10 cellular contexts compared by ENCODE assay signal in the genomic region with DNA sequence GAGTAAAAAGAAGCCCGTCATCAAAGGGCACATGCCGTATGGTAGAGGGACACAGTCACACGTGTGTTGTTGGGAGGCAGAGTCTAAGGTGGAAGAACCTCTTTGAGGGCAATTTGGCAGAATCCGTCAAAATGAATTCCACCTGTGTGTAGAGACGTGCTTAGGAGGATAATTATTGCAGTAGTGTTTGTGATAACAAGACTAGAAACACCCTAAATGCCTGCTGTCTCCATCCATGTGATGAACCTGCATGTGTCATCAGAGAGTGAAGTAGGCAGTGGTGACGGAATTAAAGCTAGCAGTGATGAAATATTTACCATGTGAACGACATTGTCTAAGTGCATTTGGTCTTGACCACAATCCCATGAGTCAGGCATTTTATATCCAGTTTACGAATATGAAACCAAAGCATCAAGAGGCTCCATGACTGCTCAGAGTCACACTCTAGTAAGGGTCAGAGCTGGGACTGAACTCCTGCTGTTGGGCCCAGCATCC.
A peak's percentile ranks its signal among the peaks of the same experiment; 100 is the strongest.
DNase-seq lines count a peak whose midpoint lies in the region; ATAC-seq and TF ChIP-seq lines count a peak whose summit lies in the region.
"Had no signal": no experiment of that assay in that cellular context is flagged by ENCODE, and none has a peak within 500 bp of the region (broad histone marks: within the 10 kb centered on the region; RNA-seq: fewer than 3 reads in every experiment).

No MANE protein-coding gene starts in this region.

- H3K4me1 ChIP-seq in RWPE2 (ENCODE audit: insufficient read depth, poor library complexity, severe bottlenecking), result peaks cover 3% of the 10 kb centered on the region

- no peak overlapping the region for H3K4me3 Mint-ChIP-seq in activated naive CD8-positive, alpha-beta T cell treated with anti-CD3 and anti-CD28 coated beads, Interleukin-2, amount 50 U/mL, for 24 hours
- no peak overlapping the region for H3K4me3 Mint-ChIP-seq in activated naive CD8-positive, alpha-beta T cell treated with anti-CD3 and anti-CD28 coated beads for 36 hours
- no peak overlapping the region for H3K4me3 Mint-ChIP-seq in nephron progenitor cell
- H3K4me3 Mint-ChIP-seq: activated naive CD8-positive, alpha-beta T cell treated with anti-CD3 and anti-CD28 coated beads, Interleukin-2, amount 10 ng/mL, durations not matched to agents 7 days and 5 days had no signal

- no peaks in the 10 kb centered on the region for H3K9me3 Mint-ChIP-seq in activated naive CD8-positive, alpha-beta T cell treated with anti-CD3 and anti-CD28 coated beads, Interleukin-2, amount 50 U/mL, for 24 hours
- H3K9me3 Mint-ChIP-seq in activated naive CD8-positive, alpha-beta T cell treated with anti-CD3 and anti-CD28 coated beads for 36 hours, result no peaks in the 10 kb centered on the region
- H3K9me3 Mint-ChIP-seq in nephron progenitor cell, result no peaks in the 10 kb centered on the region
- H3K9me3 Mint-ChIP-seq: activated naive CD8-positive, alpha-beta T cell treated with anti-CD3 and anti-CD28 coated beads, Interleukin-2, amount 10 ng/mL, durations not matched to agents 7 days and 5 days had no signal

- no peaks in the 10 kb centered on the region for H3K27me3 ChIP-seq in RWPE2 (ENCODE audit: insufficient read depth, poor library complexity, severe bottlenecking)

- peaks cover 22% of the 10 kb centered on the region for H3K4me1 Mint-ChIP-seq in activated naive CD8-positive, alpha-beta T cell treated with anti-CD3 and anti-CD28 coated beads, Interleukin-2, amount 50 U/mL, for 24 hours
- H3K4me1 Mint-ChIP-seq in activated naive CD8-positive, alpha-beta T cell treated with anti-CD3 and anti-CD28 coated beads for 36 hours, result peaks cover 18% of the 10 kb centered on the region
- peaks cover 11% of the 10 kb centered on the region for H3K4me1 Mint-ChIP-seq in nephron progenitor cell

- H3K27ac Mint-ChIP-seq in activated naive CD8-positive, alpha-beta T cell treated with anti-CD3 and anti-CD28 coated beads, Interleukin-2, amount 50 U/mL, for 24 hours, result no peak overlapping the region
- H3K27ac Mint-ChIP-seq in activated naive CD8-positive, alpha-beta T cell treated with anti-CD3 and anti-CD28 coated beads for 36 hours, result no peak overlapping the region
- no peak overlapping the region for H3K27ac Mint-ChIP-seq in nephron progenitor cell
- H3K27ac Mint-ChIP-seq: activated naive CD8-positive, alpha-beta T cell treated with anti-CD3 and anti-CD28 coated beads, Interleukin-2, amount 10 ng/mL, durations not matched to agents 7 days and 5 days had no signal

- no peak for DNase-seq in activated naive CD8-positive, alpha-beta T cell treated with anti-CD3 and anti-CD28 coated beads, Interleukin-2, amount 50 U/mL, for 24 hours
- DNase-seq in activated naive CD8-positive, alpha-beta T cell treated with anti-CD3 and anti-CD28 coated beads for 36 hours, result no peak
- DNase-seq in RWPE2 (ENCODE audit: low spot score), result no peak
- DNase-seq in fibroblast of peridontal ligament (ENCODE audit: extremely low read depth), result peak; percentile 79
- DNase-seq in nephron progenitor cell, result no peak
- no peak for DNase-seq in activated CD4-positive, alpha-beta T cell treated with anti-CD3 and anti-CD28 coated beads for 1 hour
- no peak for DNase-seq in stimulated activated CD4-positive, alpha-beta T cell treated with anti-CD3 and anti-CD28 coated beads, Interleukin-2, amount 100 ng/mL, for 24 hours
- DNase-seq: activated naive CD8-positive, alpha-beta T cell treated with anti-CD3 and anti-CD28 coated beads, Interleukin-2, amount 10 ng/mL, durations not matched to agents 7 days and 5 days; NCI-H1092 treated with DMSO at 0.1 percent for 48 hours had no signal

- H3K4me3 ChIP-seq in RWPE2 (ENCODE audit: severe bottlenecking), result no peak overlapping the region

- H3K36me3 Mint-ChIP-seq in activated naive CD8-positive, alpha-beta T cell treated with anti-CD3 and anti-CD28 coated beads, Interleukin-2, amount 50 U/mL, for 24 hours (ENCODE audit: low read depth), result no peaks in the 10 kb centered on the region
- H3K36me3 Mint-ChIP-seq in activated naive CD8-positive, alpha-beta T cell treated with anti-CD3 and anti-CD28 coated beads for 36 hours, result no peaks in the 10 kb centered on the region
- no peaks in the 10 kb centered on the region for H3K36me3 Mint-ChIP-seq in nephron progenitor cell (ENCODE audit: low read depth)

- H3K27me3 Mint-ChIP-seq in activated naive CD8-positive, alpha-beta T cell treated with anti-CD3 and anti-CD28 coated beads, Interleukin-2, amount 50 U/mL, for 24 hours, result no peaks in the 10 kb centered on the region
- no peaks in the 10 kb centered on the region for H3K27me3 Mint-ChIP-seq in activated naive CD8-positive, alpha-beta T cell treated with anti-CD3 and anti-CD28 coated beads for 36 hours
- H3K27me3 Mint-ChIP-seq in nephron progenitor cell (ENCODE audit: low read depth, poor library complexity), result peaks cover 6% of the 10 kb centered on the region
- H3K27me3 Mint-ChIP-seq: activated naive CD8-positive, alpha-beta T cell treated with anti-CD3 and anti-CD28 coated beads, Interleukin-2, amount 10 ng/mL, durations not matched to agents 7 days and 5 days had no signal

- H3K27ac ChIP-seq in RWPE2 (ENCODE audit: poor library complexity, severe bottlenecking), result no peak overlapping the region

- ATAC-seq in activated naive CD8-positive, alpha-beta T cell treated with anti-CD3 and anti-CD28 coated beads, Interleukin-2, amount 50 U/mL, for 24 hours, result peak; percentile 29
- peak; percentile 80 for ATAC-seq in RWPE2 (ENCODE audit: low read depth)
- ATAC-seq in HG03039 (IDR thresholded peaks at IDR 0.05; ENCODE audit: unreplicated experiment), result no peak

- no peaks in the 10 kb centered on the region for H3K9me3 ChIP-seq in RWPE2 (ENCODE audit: severe bottlenecking)

- H3K36me3 ChIP-seq in RWPE2 (ENCODE audit: low read depth), result no peaks in the 10 kb centered on the region

- TF ChIP-seq CTCF in RWPE2 (IDR thresholded peaks at IDR 0.05; ENCODE audit: poor library complexity, severe bottlenecking) (no peak), nephron progenitor cell (IDR thresholded peaks at IDR 0.05) (no peak)
